Comparison of ENCODE assay signal across 15 cellular contexts in the genomic region with DNA sequence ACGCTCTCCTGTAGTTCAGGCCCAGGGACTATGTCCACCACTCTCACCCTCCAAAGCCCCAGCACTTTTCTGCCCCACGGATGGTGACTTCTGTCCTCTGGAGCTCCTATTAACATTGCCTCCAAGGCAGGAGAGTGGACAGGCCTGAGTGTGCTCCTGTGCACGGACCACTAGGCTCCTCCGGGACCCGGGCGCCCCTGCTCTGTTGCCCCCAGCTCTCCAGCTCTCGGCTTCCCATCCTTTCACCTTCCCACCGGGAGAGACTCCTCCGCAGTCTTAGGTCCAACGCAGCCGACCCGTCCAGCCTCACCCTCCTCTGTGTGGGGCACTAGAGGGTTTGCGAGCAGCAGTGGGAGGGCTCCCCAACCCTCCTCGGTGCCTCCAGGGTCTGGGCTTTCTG. TPM values are rescaled to one million over a fixed set of nuclear protein-coding genes. Genes with fewer than 3 reads are reported as not detected.
DNase-seq lines count a peak whose midpoint lies in the region; ATAC-seq and TF ChIP-seq lines count a peak whose summit lies in the region.
"Had no signal": no experiment of that assay in that cellular context is flagged by ENCODE, and none has a peak within 500 bp of the region (broad histone marks: within the 10 kb centered on the region; RNA-seq: fewer than 3 reads in every experiment).

No MANE protein-coding gene starts in this region.

- TF ChIP-seq CTCF in adrenal gland (IDR thresholded peaks at IDR 0.05): no peak
- TF ChIP-seq CTCF in sigmoid colon (IDR thresholded peaks at IDR 0.05): no peak

- CTCF ChIA-PET in CD8-positive, alpha-beta memory T cell (lab: Charles Lee): no interaction called here
- CTCF ChIA-PET in activated naive CD4-positive, alpha-beta T cell treated with anti-CD3 and anti-CD28 coated beads for 36 hours (lab: Charles Lee): interaction anchor here (0.6 kb wide), 2 partner anchors 93 to 248 kb away, joined by 3 read pairs; no protein-coding TSS in a partner anchor
- CTCF ChIA-PET in HEK293T (lab: Yijun Ruan, JAX): no interaction called here

- no peaks in the 10 kb centered on the region for H3K27me3 ChIP-seq in CD8-positive, alpha-beta memory T cell (ENCODE audit: insufficient read depth, low read length, poor library complexity, severe bottlenecking)
- H3K27me3 ChIP-seq in adrenal gland (no peaks in the 10 kb centered on the region), right cardiac atrium (ENCODE audit: control insufficient read depth, insufficient read depth) (no peaks in the 10 kb centered on the region), sigmoid colon (no peaks in the 10 kb centered on the region)

- no peak for TF ChIP-seq EP300 in sigmoid colon (IDR thresholded peaks at IDR 0.05)

- H3K9me3 ChIP-seq in CD8-positive, alpha-beta memory T cell (ENCODE audit: low read length): no peaks in the 10 kb centered on the region
- H3K9me3 ChIP-seq in adrenal gland (replicated peaks in 1 of 3) (no peaks in the 10 kb centered on the region), right cardiac atrium (ENCODE audit: control insufficient read depth, low read length) (no peaks in the 10 kb centered on the region), sigmoid colon (no peaks in the 10 kb centered on the region)

- peaks cover 21% of the 10 kb centered on the region for H3K36me3 ChIP-seq in CD8-positive, alpha-beta memory T cell (ENCODE audit: insufficient read depth, low read length)
- H3K36me3 ChIP-seq in adrenal gland (replicated peaks in 1 of 2) (peaks cover 0 to 91% of the 10 kb centered on the region in 2 donors), sigmoid colon (peaks cover 15 to 79% (median 47%) of the 10 kb centered on the region in 4 donors)

- H3K4me3 ChIP-seq in CD8-positive, alpha-beta memory T cell (ENCODE audit: low read length): no peak overlapping the region
- H3K4me3 ChIP-seq in adrenal gland (no peak overlapping the region), right cardiac atrium (ENCODE audit: low read length) (no peak overlapping the region), sigmoid colon (no peak overlapping the region)
- H3K4me3 ChIP-seq: smooth muscle cell had no signal

- H3K4me1 ChIP-seq in CD8-positive, alpha-beta memory T cell (ENCODE audit: insufficient read depth, low read length): no peaks in the 10 kb centered on the region
- H3K4me1 ChIP-seq in adrenal gland (replicated peaks in 1 of 2): peaks cover 50 to 63% of the 10 kb centered on the region in 2 donors
- H3K4me1 ChIP-seq in right cardiac atrium (ENCODE audit: control insufficient read depth, insufficient read depth, low read length): peaks cover 36% of the 10 kb centered on the region
- peaks cover 0 to 79% (median 72%) of the 10 kb centered on the region in 4 donors for H3K4me1 ChIP-seq in sigmoid colon

- WGBS in adrenal gland, 4 donors: 81 to 91% (median 83%) methylated on average over 13 to 14 of the region's 14 CpGs
- 77% methylated on average over 14 of the region's 14 CpGs for WGBS in right cardiac atrium
- 87 to 95% methylated on average over 14 of the region's 14 CpGs for WGBS in sigmoid colon, 2 donors

- POLR2A ChIA-PET in CD8-positive, alpha-beta memory T cell (lab: Charles Lee): no interaction called here
- POLR2A ChIA-PET in HEK293T (lab: Yijun Ruan, JAX): no interaction called here

- no peak overlapping the region for H3K27ac ChIP-seq in CD8-positive, alpha-beta memory T cell (ENCODE audit: low read depth, low read length)
- H3K27ac ChIP-seq in adrenal gland (peak overlapping the region in 4 of 5 donors; percentile 25 to 93 (median 86)), right cardiac atrium (ENCODE audit: low read length) (peak overlapping the region; percentile 44), sigmoid colon (peak overlapping the region; percentile 78 to 97 (median 86))

- H3K27me3 Mint-ChIP-seq in CD8-positive, alpha-beta memory T cell: peaks cover 0 to 3% of the 10 kb centered on the region in 2 donors
- H3K27me3 Mint-ChIP-seq in activated naive CD4-positive, alpha-beta T cell treated with anti-CD3 and anti-CD28 coated beads for 36 hours (ENCODE audit: low read depth): no peaks in the 10 kb centered on the region
- H3K27me3 Mint-ChIP-seq: activated naive CD4-positive, alpha-beta T cell treated with anti-CD3 and anti-CD28 coated beads, Interleukin-2, amount 10 ng/mL, durations not matched to agents 7 days and 5 days had no signal

- peaks cover 0 to 84% (median 8%) of the 10 kb centered on the region in 3 donors for H3K36me3 Mint-ChIP-seq in CD8-positive, alpha-beta memory T cell
- H3K36me3 Mint-ChIP-seq in activated naive CD4-positive, alpha-beta T cell treated with anti-CD3 and anti-CD28 coated beads for 36 hours (ENCODE audit: low read depth): peaks cover 11% of the 10 kb centered on the region

- ATAC-seq in right cardiac atrium (no peak), HG03025 (IDR thresholded peaks at IDR 0.05; ENCODE audit: low FRiP score, unreplicated experiment) (no peak)

- H3K27ac Mint-ChIP-seq in CD8-positive, alpha-beta memory T cell: peak overlapping the region in 5 of 8 donors; percentile 17 to 88 (median 62)
- H3K27ac Mint-ChIP-seq in activated naive CD4-positive, alpha-beta T cell treated with anti-CD3 and anti-CD28 coated beads for 36 hours: no peak overlapping the region
- H3K27ac Mint-ChIP-seq: activated naive CD4-positive, alpha-beta T cell treated with anti-CD3 and anti-CD28 coated beads, Interleukin-2, amount 10 ng/mL, durations not matched to agents 7 days and 5 days had no signal

- no peak overlapping the region for H3K4me3 Mint-ChIP-seq in CD8-positive, alpha-beta memory T cell
- H3K4me3 Mint-ChIP-seq in activated naive CD4-positive, alpha-beta T cell treated with anti-CD3 and anti-CD28 coated beads for 36 hours: no peak overlapping the region
- H3K4me3 Mint-ChIP-seq: activated naive CD4-positive, alpha-beta T cell treated with anti-CD3 and anti-CD28 coated beads, Interleukin-2, amount 10 ng/mL, durations not matched to agents 7 days and 5 days had no signal

- no peaks in the 10 kb centered on the region for H3K9me3 Mint-ChIP-seq in CD8-positive, alpha-beta memory T cell
- H3K9me3 Mint-ChIP-seq in activated naive CD4-positive, alpha-beta T cell treated with anti-CD3 and anti-CD28 coated beads for 36 hours: no peaks in the 10 kb centered on the region
- H3K9me3 Mint-ChIP-seq: activated naive CD4-positive, alpha-beta T cell treated with anti-CD3 and anti-CD28 coated beads, Interleukin-2, amount 10 ng/mL, durations not matched to agents 7 days and 5 days had no signal

- intact Hi-C loops in adrenal gland (cut with DNase I): no loop called here
- intact Hi-C loops in right cardiac atrium (cut with DNase I): loop anchor here in 2 of 4 donors (5.0 to 10.0 kb wide), 2 partner anchors 59 to 62 kb away; no protein-coding TSS in a partner anchor
- intact Hi-C loops in sigmoid colon (cut with DNase I): loop anchor here (5.0 kb wide), 1 partner anchor 62 kb away; no protein-coding TSS in a partner anchor
- intact Hi-C loops in activated naive CD4-positive, alpha-beta T cell treated with anti-CD3 and anti-CD28 coated beads for 36 hours (cut with micrococcal nuclease): no loop called here

- no peaks in the 10 kb centered on the region for H3K4me1 Mint-ChIP-seq in CD8-positive, alpha-beta memory T cell
- no peaks in the 10 kb centered on the region for H3K4me1 Mint-ChIP-seq in activated naive CD4-positive, alpha-beta T cell treated with anti-CD3 and anti-CD28 coated beads for 36 hours (ENCODE audit: low read depth)
- H3K4me1 Mint-ChIP-seq: activated naive CD4-positive, alpha-beta T cell treated with anti-CD3 and anti-CD28 coated beads, Interleukin-2, amount 10 ng/mL, durations not matched to agents 7 days and 5 days had no signal

- no peak for DNase-seq in CD8-positive, alpha-beta memory T cell
- DNase-seq in adrenal gland: no peak
- no peak for DNase-seq in right cardiac atrium
- no peak for DNase-seq in sigmoid colon
- no peak for DNase-seq in activated naive CD4-positive, alpha-beta T cell treated with anti-CD3 and anti-CD28 coated beads for 36 hours
- DNase-seq in HEK293T (ENCODE audit: extremely low spot score): no peak
- no peak for DNase-seq in kidney glomerular epithelial cell (lab: John Stamatoyannopoulos, UW)
- DNase-seq: activated naive CD4-positive, alpha-beta T cell treated with anti-CD3 and anti-CD28 coated beads, Interleukin-2, amount 10 ng/mL, durations not matched to agents 7 days and 5 days; Karpas-422; NCI-H1930; NCI-H774; T1000 had no signal

- no peak for TF ChIP-seq POLR2A in adrenal gland (IDR thresholded peaks at IDR 0.05)
- no peak for TF ChIP-seq POLR2A in sigmoid colon (IDR thresholded peaks at IDR 0.05)

TF ChIP-seq in HEK293T, 16 proteins besides CTCF, POLR2A, EP300 and RAD21 (continues in another document):
- TF ChIP-seq NFRKB (IDR thresholded peaks at IDR 0.05): no peak
- TF ChIP-seq CTBP1 (IDR thresholded peaks at IDR 0.05; ENCODE audit: borderline replicate concordance): no peak
- TF ChIP-seq SUZ12 (IDR thresholded peaks at IDR 0.05): no peak
- TF ChIP-seq FOXK2 (IDR thresholded peaks at IDR 0.05): no peak
- no peak for TF ChIP-seq FOXA1 (IDR thresholded peaks at IDR 0.05)
- TF ChIP-seq ZNF384 (IDR thresholded peaks at IDR 0.05): no peak
- no peak for TF ChIP-seq SP1 (IDR thresholded peaks at IDR 0.05)
- no peak for TF ChIP-seq L3MBTL2 (conservative IDR thresholded peaks at IDR 0.05)
- TF ChIP-seq BHLHE40 (IDR thresholded peaks at IDR 0.05; ENCODE audit: borderline replicate concordance): no peak
- TF ChIP-seq HDGF (IDR thresholded peaks at IDR 0.05; ENCODE audit: borderline replicate concordance): no peak
- TF ChIP-seq FOXM1 (IDR thresholded peaks at IDR 0.05; ENCODE audit: borderline replicate concordance): no peak
- TF ChIP-seq ARNT (IDR thresholded peaks at IDR 0.05): no peak
- no peak for TF ChIP-seq ELF4 (IDR thresholded peaks at IDR 0.05)

RNA-seq across cellular contexts. Expression of a gene that starts 30.4 kb away (rescaled TPM):
- 1 to 10 TPM; 5.2 to 5.3 TPM for total RNA-seq in CD8-positive, alpha-beta memory T cell
- 19.5 TPM for polyA plus RNA-seq in CD8-positive, alpha-beta memory T cell
- total RNA-seq in adrenal gland (1 to 10 TPM in 5 of 8 donors, under 1 TPM in 2, not detected in 1; 0.39 to 5.0 (median 3.7) TPM), right cardiac atrium (under 1 TPM; 0.22 to 0.85 (median 0.54) TPM), sigmoid colon (1 to 10 TPM in 1 of 4 donors, under 1 TPM in 2, not detected in 1; 0.33 to 3.0 (median 0.54) TPM)
- polyA plus RNA-seq in adrenal gland (10 to 100 TPM in 2 of 3 donors, under 1 TPM in 1; 0.68 to 23.1 (median 11.2) TPM), right cardiac atrium (0.91 TPM), sigmoid colon (10 to 100 TPM in 1 of 3 donors, 1 to 10 TPM in 2; 5.3 to 14.3 (median 6.0) TPM)
- total RNA-seq in activated naive CD4-positive, alpha-beta T cell treated with anti-CD3 and anti-CD28 coated beads for 36 hours: 1 to 10 TPM; 1.9 to 2.2 TPM

RNA-seq across cellular contexts. Expression of a gene that starts 59.5 kb away (rescaled TPM):
- not detected for total RNA-seq in CD8-positive, alpha-beta memory T cell
- not detected for polyA plus RNA-seq in CD8-positive, alpha-beta memory T cell
- total RNA-seq in adrenal gland: not detected
- not detected for polyA plus RNA-seq in adrenal gland
- total RNA-seq in right cardiac atrium: 1 to 10 TPM in 1 of 4 donors, under 1 TPM in 1, not detected in 2; 0.79 to 1.1 TPM
- polyA plus RNA-seq in right cardiac atrium: not detected
- total RNA-seq in sigmoid colon: not detected
- polyA plus RNA-seq in sigmoid colon: not detected
- total RNA-seq in activated naive CD4-positive, alpha-beta T cell treated with anti-CD3 and anti-CD28 coated beads for 36 hours: not detected
- total RNA-seq: smooth muscle cell, urinary bladder had no signal
- polyA plus RNA-seq: smooth muscle cell had no signal
